ENCODE assay signal across 8 cellular contexts in the genomic region with DNA sequence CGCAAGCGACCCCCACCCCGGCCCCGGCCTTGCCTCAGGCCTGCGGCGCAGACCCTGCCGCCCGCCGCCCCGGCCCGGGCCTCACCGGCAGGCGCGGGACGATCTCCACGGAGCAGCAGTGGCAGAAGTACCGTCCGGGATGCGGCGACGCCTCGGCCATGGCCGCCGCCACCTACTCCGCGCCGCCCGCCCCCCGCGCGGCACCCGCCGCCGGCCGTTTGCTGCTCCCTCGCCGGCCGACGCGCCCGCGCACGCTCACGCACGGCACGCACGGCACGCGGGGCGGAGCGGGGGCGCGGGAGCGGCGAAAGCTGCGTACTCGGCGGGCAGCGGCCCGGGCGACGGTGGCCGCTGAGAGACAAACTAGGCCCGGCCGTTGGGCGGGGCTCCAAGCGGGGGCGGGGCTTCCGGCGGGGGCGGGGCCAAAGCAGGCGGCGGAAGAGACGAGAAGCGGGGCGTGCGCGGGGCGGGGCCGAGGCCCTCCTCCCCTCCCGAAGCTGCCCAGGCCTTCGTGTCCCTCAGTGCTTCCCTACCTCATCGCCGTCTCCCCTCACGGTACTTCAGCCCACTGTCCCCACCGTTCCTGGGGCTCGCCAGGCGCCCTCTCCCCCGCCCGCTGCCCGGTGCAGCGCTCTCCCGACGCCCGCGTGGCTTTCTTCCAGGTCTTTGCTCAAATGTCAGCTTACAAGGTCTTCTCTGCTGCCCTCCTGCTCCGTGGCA. TPM values are rescaled to one million over a fixed set of nuclear protein-coding genes. Genes with fewer than 3 reads are reported as not detected.
A peak's percentile ranks its signal among the peaks of the same experiment; 100 is the strongest.
DNase-seq lines count a peak whose midpoint lies in the region; TF ChIP-seq lines count a peak whose summit lies in the region.

A gene (minus strand): TSS at position 253 of the 720 bp plus-strand sequence. CDS start 93 bp downstream, at position 160.

- H3K9ac ChIP-seq in SK-N-SH = peak within 1 kb of the TSS; percentile 97

- peak; percentile 91 for DNase-seq in EL
- DNase-seq in HCEC 1CT = peak; percentile 90
- peak; percentile 88 for DNase-seq in NB4 (ENCODE audit: low read depth)
- DNase-seq in SK-N-SH = peak; percentile 97
- DNase-seq in activated naive CD4-positive, alpha-beta T cell treated with anti-CD3 and anti-CD28 coated beads, Interleukin-2, amount 10 ng/mL, durations not matched to agents 7 days and 5 days = peak; percentile 94
- DNase-seq in germinal center (ENCODE audit: low spot score) = peak; percentile 95
- peak in 55 of 56 donors; percentile 52 to 93 (median 87) for DNase-seq in nucleus accumbens (lab: John Stamatoyannopoulos, UW)
- DNase-seq in substantia nigra (lab: John Stamatoyannopoulos, UW) = peak; percentile 35 to 93 (median 86)

- peaks cover 19% of the 10 kb centered on the region for H3K27me3 Mint-ChIP-seq in activated naive CD4-positive, alpha-beta T cell treated with anti-CD3 and anti-CD28 coated beads, Interleukin-2, amount 10 ng/mL, durations not matched to agents 7 days and 5 days

- peak within 1 kb of the TSS; percentile 86 for H2AFZ ChIP-seq in SK-N-SH (ENCODE audit: low read depth)

- POLR2A ChIA-PET in SK-N-SH (lab: Yijun Ruan, JAX) = interaction anchor here (0.7 to 1.0 kb wide), 5 partner anchors 16 to 113 kb away, joined by 3 read pairs; no protein-coding TSS in a partner anchor

- peaks cover 0 to 6% of the 10 kb centered on the region in 2 experiments for H3K36me3 ChIP-seq in SK-N-SH (replicated peaks in 1 of 2; ENCODE audit: control insufficient read depth in 1 of 2, insufficient read depth in 2 of 2, low read length in 1 of 2)

- H3K4me1 ChIP-seq in SK-N-SH (ENCODE audit: control insufficient read depth in 1 of 2, insufficient read depth in 2 of 2, low read depth in 1 of 2, low read length in 1 of 2) = peaks cover 7 to 32% of the 10 kb centered on the region in 2 experiments; a peak in 2 of 4 replicates

- peaks cover 42% of the 10 kb centered on the region for H3K4me1 Mint-ChIP-seq in activated naive CD4-positive, alpha-beta T cell treated with anti-CD3 and anti-CD28 coated beads, Interleukin-2, amount 10 ng/mL, durations not matched to agents 7 days and 5 days

- no peak for TF ChIP-seq EP300 in SK-N-SH (IDR thresholded peaks at IDR 0.05; ENCODE audit: borderline replicate concordance in 1 of 2, low read depth in 1 of 2, low read length in 1 of 2)

- TF ChIP-seq CTCF in NB4 (IDR thresholded peaks at IDR 0.05; ENCODE audit: low read depth, low read length) (no peak), SK-N-SH (IDR thresholded peaks at IDR 0.05) (no peak)

- no peaks in the 10 kb centered on the region for H3K9me3 Mint-ChIP-seq in activated naive CD4-positive, alpha-beta T cell treated with anti-CD3 and anti-CD28 coated beads, Interleukin-2, amount 10 ng/mL, durations not matched to agents 7 days and 5 days

- WGBS in SK-N-SH (ENCODE audit: low lambda C conversion rate) = 2% methylated on average over 20 of the region's 97 CpGs

- H3K4me2 ChIP-seq in SK-N-SH = peak within 1 kb of the TSS; percentile 99

- H3K4me3 ChIP-seq in NB4 (ENCODE audit: low read depth, low read length) = peak within 1 kb of the TSS; percentile 80
- peak within 1 kb of the TSS; percentile 86 to 96 for H3K4me3 ChIP-seq in SK-N-SH (ENCODE audit: low read depth in 2 of 2, low read length in 1 of 2)

- H3K4me3 Mint-ChIP-seq in activated naive CD4-positive, alpha-beta T cell treated with anti-CD3 and anti-CD28 coated beads, Interleukin-2, amount 10 ng/mL, durations not matched to agents 7 days and 5 days = peak within 1 kb of the TSS; percentile 96

- peak; percentile 50 for TF ChIP-seq POLR2A in NB4 (IDR thresholded peaks at IDR 0.05; ENCODE audit: extremely low read depth, insufficient read length)

- H3K27ac ChIP-seq in SK-N-SH (ENCODE audit: low read depth in 2 of 2, low read length in 1 of 2) = peak within 1 kb of the TSS; percentile 72 to 93
- H3K27ac ChIP-seq in substantia nigra (ENCODE audit: low read depth, low read length, poor library complexity, severe bottlenecking) = peak within 1 kb of the TSS; percentile 98

- no peaks in the 10 kb centered on the region for H3K9me2 ChIP-seq in SK-N-SH

- H4K20me1 ChIP-seq in SK-N-SH (ENCODE audit: insufficient read depth) = peaks cover 44% of the 10 kb centered on the region

- H3K27ac Mint-ChIP-seq in activated naive CD4-positive, alpha-beta T cell treated with anti-CD3 and anti-CD28 coated beads, Interleukin-2, amount 10 ng/mL, durations not matched to agents 7 days and 5 days = peak within 1 kb of the TSS; percentile 98

- H3F3A ChIP-seq in SK-N-SH (replicated peaks; ENCODE audit: insufficient read depth) = peaks cover 4% of the 10 kb centered on the region

- H3K36me3 Mint-ChIP-seq in activated naive CD4-positive, alpha-beta T cell treated with anti-CD3 and anti-CD28 coated beads, Interleukin-2, amount 10 ng/mL, durations not matched to agents 7 days and 5 days = peaks cover 16% of the 10 kb centered on the region

- H3K27me3 ChIP-seq in SK-N-SH (ENCODE audit: insufficient read depth) = no peaks in the 10 kb centered on the region

- CTCF ChIA-PET in SK-N-SH (lab: Yijun Ruan, JAX) = interaction anchor here (0.7 to 1.9 kb wide), 11 partner anchors 12 to 237 kb away, joined by 3 to 26 read pairs (median 4); a partner anchor contains a TSS
- CTCF ChIA-PET in activated naive CD4-positive, alpha-beta T cell treated with anti-CD3 and anti-CD28 coated beads, Interleukin-2, amount 10 ng/mL, durations not matched to agents 7 days and 5 days (lab: Charles Lee) = interaction anchor here (1.2 to 2.2 kb wide), 4 partner anchors 17 to 74 kb away, joined by 3 to 9 read pairs (median 5); no protein-coding TSS in a partner anchor

- peaks cover 51% of the 10 kb centered on the region for H3K79me2 ChIP-seq in SK-N-SH (ENCODE audit: insufficient read depth)

- no peak for TF ChIP-seq RAD21 in SK-N-SH (IDR thresholded peaks at IDR 0.05; ENCODE audit: low read length)

- H3K9me3 ChIP-seq in SK-N-SH = no peaks in the 10 kb centered on the region

TF ChIP-seq in SK-N-SH, 30 proteins besides CTCF, POLR2A, EP300 and RAD21 (continues in another document):
- no peak for TF ChIP-seq SMC3 (IDR thresholded peaks at IDR 0.05; ENCODE audit: low read depth, low read length)
- TF ChIP-seq, protein P1, sequence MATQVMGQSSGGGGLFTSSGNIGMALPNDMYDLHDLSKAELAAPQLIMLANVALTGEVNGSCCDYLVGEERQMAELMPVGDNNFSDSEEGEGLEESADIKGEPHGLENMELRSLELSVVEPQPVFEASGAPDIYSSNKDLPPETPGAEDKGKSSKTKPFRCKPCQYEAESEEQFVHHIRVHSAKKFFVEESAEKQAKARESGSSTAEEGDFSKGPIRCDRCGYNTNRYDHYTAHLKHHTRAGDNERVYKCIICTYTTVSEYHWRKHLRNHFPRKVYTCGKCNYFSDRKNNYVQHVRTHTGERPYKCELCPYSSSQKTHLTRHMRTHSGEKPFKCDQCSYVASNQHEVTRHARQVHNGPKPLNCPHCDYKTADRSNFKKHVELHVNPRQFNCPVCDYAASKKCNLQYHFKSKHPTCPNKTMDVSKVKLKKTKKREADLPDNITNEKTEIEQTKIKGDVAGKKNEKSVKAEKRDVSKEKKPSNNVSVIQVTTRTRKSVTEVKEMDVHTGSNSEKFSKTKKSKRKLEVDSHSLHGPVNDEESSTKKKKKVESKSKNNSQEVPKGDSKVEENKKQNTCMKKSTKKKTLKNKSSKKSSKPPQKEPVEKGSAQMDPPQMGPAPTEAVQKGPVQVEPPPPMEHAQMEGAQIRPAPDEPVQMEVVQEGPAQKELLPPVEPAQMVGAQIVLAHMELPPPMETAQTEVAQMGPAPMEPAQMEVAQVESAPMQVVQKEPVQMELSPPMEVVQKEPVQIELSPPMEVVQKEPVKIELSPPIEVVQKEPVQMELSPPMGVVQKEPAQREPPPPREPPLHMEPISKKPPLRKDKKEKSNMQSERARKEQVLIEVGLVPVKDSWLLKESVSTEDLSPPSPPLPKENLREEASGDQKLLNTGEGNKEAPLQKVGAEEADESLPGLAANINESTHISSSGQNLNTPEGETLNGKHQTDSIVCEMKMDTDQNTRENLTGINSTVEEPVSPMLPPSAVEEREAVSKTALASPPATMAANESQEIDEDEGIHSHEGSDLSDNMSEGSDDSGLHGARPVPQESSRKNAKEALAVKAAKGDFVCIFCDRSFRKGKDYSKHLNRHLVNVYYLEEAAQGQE (IDR thresholded peaks at IDR 0.05; ENCODE audit: low read depth, low read length) = no peak
- no peak for TF ChIP-seq MEF2A (IDR thresholded peaks at IDR 0.05; ENCODE audit: borderline replicate concordance, low read depth)
- no peak for TF ChIP-seq TCF12 (IDR thresholded peaks at IDR 0.05)
- TF ChIP-seq, protein P2, sequence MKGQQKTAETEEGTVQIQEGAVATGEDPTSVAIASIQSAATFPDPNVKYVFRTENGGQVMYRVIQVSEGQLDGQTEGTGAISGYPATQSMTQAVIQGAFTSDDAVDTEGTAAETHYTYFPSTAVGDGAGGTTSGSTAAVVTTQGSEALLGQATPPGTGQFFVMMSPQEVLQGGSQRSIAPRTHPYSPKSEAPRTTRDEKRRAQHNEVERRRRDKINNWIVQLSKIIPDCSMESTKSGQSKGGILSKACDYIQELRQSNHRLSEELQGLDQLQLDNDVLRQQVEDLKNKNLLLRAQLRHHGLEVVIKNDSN (IDR thresholded peaks at IDR 0.05; ENCODE audit: borderline replicate concordance, low read depth) = no peak
- TF ChIP-seq RCOR1 (IDR thresholded peaks at IDR 0.05; ENCODE audit: low read length) = no peak
- TF ChIP-seq, protein P3, sequence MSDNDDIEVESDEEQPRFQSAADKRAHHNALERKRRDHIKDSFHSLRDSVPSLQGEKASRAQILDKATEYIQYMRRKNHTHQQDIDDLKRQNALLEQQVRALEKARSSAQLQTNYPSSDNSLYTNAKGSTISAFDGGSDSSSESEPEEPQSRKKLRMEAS (IDR thresholded peaks at IDR 0.05; ENCODE audit: low read depth) = no peak; the same call in 1 of the 2 replicates
- no peak for TF ChIP-seq FOXJ3 (CRISPR knock-in tag; IDR thresholded peaks at IDR 0.05)
- no peak for TF ChIP-seq RXRA (IDR thresholded peaks at IDR 0.05; ENCODE audit: borderline replicate concordance, low read depth)
- no peak for TF ChIP-seq FOSL2 (IDR thresholded peaks at IDR 0.05; ENCODE audit: borderline replicate concordance, low read depth)

RNA-seq across cellular contexts. Expression of the gene that starts here (rescaled TPM):
- polyA plus RNA-seq in SK-N-SH (2012; rRNA removed) = 9.0 and 12.9 TPM in 2 replicates
- polyA plus RNA-seq in SK-N-SH (2012; cell fraction: cytosol; rRNA removed) = 11.9 and 17.2 TPM in 2 replicates
- polyA plus RNA-seq in SK-N-SH (2012; cell fraction: nucleus; rRNA removed) = 43.5 and 64.4 TPM in 2 replicates

Comparison
In these comparisons a context has a peak if more than half of its experiments do, and no peak if none do; other contexts are left out.
1. Peak in every context shown above with its lines: DNase-seq, H3K4me3 ChIP-seq and H3K27ac ChIP-seq.